In the genomic region with DNA sequence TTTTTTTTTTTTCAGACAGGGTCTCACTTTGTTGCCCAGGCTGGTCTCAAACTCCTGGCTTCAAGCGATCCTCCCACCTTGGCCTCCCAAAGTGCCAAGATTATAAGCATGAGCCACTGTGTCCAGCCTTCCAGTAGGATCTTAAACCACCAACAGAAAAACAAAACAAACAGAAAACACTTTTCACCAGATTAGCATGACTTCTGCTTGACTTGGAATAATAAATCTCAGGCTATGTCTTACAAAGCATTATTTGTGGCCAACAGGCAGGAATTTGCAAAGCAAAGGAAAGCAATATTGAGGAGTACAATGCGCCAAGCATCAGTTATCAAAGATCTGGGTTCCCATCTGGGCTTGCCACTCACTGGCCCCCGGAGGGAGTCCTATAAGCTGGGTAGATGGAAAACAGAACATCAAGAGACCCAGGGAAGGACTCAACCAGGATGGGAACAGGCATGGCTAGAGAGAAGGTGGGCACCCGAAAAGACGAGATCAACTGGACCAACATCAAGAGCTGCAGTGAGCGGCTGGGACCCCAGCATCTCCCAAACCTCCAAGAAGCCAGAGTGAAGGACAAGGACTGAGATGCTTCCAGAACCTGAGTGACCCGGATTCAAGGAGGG, we compare ENCODE assay signal across 1 cellular context.
TF ChIP-seq lines count a peak whose summit lies in the region.

No MANE protein-coding gene starts in this region.

TF ChIP-seq in HCT116, 20 proteins besides CTCF, POLR2A, EP300 and RAD21 (continued from another document):
- TF ChIP-seq, protein P1, sequence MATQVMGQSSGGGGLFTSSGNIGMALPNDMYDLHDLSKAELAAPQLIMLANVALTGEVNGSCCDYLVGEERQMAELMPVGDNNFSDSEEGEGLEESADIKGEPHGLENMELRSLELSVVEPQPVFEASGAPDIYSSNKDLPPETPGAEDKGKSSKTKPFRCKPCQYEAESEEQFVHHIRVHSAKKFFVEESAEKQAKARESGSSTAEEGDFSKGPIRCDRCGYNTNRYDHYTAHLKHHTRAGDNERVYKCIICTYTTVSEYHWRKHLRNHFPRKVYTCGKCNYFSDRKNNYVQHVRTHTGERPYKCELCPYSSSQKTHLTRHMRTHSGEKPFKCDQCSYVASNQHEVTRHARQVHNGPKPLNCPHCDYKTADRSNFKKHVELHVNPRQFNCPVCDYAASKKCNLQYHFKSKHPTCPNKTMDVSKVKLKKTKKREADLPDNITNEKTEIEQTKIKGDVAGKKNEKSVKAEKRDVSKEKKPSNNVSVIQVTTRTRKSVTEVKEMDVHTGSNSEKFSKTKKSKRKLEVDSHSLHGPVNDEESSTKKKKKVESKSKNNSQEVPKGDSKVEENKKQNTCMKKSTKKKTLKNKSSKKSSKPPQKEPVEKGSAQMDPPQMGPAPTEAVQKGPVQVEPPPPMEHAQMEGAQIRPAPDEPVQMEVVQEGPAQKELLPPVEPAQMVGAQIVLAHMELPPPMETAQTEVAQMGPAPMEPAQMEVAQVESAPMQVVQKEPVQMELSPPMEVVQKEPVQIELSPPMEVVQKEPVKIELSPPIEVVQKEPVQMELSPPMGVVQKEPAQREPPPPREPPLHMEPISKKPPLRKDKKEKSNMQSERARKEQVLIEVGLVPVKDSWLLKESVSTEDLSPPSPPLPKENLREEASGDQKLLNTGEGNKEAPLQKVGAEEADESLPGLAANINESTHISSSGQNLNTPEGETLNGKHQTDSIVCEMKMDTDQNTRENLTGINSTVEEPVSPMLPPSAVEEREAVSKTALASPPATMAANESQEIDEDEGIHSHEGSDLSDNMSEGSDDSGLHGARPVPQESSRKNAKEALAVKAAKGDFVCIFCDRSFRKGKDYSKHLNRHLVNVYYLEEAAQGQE (IDR thresholded peaks at IDR 0.05; ENCODE audit: low read depth), result no peak
- TF ChIP-seq YY1 (IDR thresholded peaks at IDR 0.05; ENCODE audit: extremely low read depth, insufficient replicate concordance, low read depth, low read length) (no peak), EZH2phosphoT487 (IDR thresholded peaks at IDR 0.05; ENCODE audit: borderline replicate concordance) (no peak), FOSL1 (IDR thresholded peaks at IDR 0.05; ENCODE audit: low read depth) (no peak), CBX3 (IDR thresholded peaks at IDR 0.05; ENCODE audit: low read depth) (no peak), CEBPB (IDR thresholded peaks at IDR 0.05; ENCODE audit: low read depth) (no peak), POLR2AphosphoS5 (IDR thresholded peaks at IDR 0.05; ENCODE audit: low read depth, low read length) (no peak), ZNF274 (IDR thresholded peaks at IDR 0.05; ENCODE audit: low read depth, low read length) (no peak), SIN3A (IDR thresholded peaks at IDR 0.05; ENCODE audit: low read depth) (no peak), EZH2 (IDR thresholded peaks at IDR 0.05) (no peak), EGR1 (IDR thresholded peaks at IDR 0.05; ENCODE audit: low read depth) (no peak), JUND (IDR thresholded peaks at IDR 0.05) (no peak), ELF1 (IDR thresholded peaks at IDR 0.05; ENCODE audit: borderline replicate concordance, low read depth) (no peak), SP1 (IDR thresholded peaks at IDR 0.05; ENCODE audit: low read depth) (no peak), ZFX (IDR thresholded peaks at IDR 0.05) (no peak)
- TF ChIP-seq, protein P2, sequence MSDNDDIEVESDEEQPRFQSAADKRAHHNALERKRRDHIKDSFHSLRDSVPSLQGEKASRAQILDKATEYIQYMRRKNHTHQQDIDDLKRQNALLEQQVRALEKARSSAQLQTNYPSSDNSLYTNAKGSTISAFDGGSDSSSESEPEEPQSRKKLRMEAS (IDR thresholded peaks at IDR 0.05), result no peak
